ENCODE assay signal across 10 cellular contexts in the genomic region with DNA sequence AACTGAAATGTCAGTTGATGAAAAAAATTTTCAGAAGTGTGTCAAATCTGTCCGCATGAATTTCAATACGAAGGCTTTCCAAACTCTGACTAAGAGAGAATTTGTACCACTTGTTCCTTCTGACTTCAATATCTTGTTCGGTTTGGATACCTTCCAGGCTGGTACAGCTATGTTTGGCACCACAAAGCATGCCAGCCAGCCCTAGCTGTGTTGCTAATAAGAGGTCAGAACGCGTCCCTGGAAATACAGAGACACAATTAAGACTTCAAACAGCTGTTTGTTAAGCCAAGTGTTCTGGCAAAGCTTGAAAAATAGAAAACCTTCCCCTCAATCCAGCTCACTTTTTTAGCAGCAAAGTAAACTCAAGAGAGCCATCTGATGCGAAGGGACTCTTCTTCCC. TPM values are rescaled to one million over a fixed set of nuclear protein-coding genes. Genes with fewer than 3 reads are reported as not detected.
DNase-seq lines count a peak whose midpoint lies in the region; FAIRE-seq and TF ChIP-seq lines count a peak whose summit lies in the region.
"Had no signal": no experiment of that assay in that cellular context is flagged by ENCODE, and none has a peak within 500 bp of the region (broad histone marks: within the 10 kb centered on the region; RNA-seq: fewer than 3 reads in every experiment).

No MANE protein-coding gene starts in this region.

- peak; percentile 17 for DNase-seq in NCI-H2196 (lab: John Stamatoyannopoulos, UW; ENCODE audit: unreplicated experiment)
- no peak for DNase-seq in NCI-H2196 treated with DMSO at 0.1 percent for 48 hours (lab: John Stamatoyannopoulos, UW; ENCODE audit: unreplicated experiment)
- DNase-seq in dorsolateral prefrontal cortex = peak in 7 of 10 donors; percentile 26 to 72 (median 58)
- peak; percentile 22 for DNase-seq in middle frontal gyrus (ENCODE audit: extremely low spot score, low spot score)
- DNase-seq in thyroid gland = peak; percentile 63 to 66
- no peak for DNase-seq in RCC 7860 (ENCODE audit: low spot score)
- DNase-seq in NCI-H2081 treated with DMSO at 0.1 percent for 48 hours (lab: John Stamatoyannopoulos, UW) = no peak
- no peak for DNase-seq in stimulated activated CD4-positive, alpha-beta T cell treated with anti-CD3 and anti-CD28 coated beads, Interleukin-15, amount 100 ng/mL, for 24 hours
- DNase-seq: NCI-H510A, SIG-M5 had no signal

- TF ChIP-seq CTCF in dorsolateral prefrontal cortex (IDR thresholded peaks at IDR 0.05 in 54 of 56, conservative IDR thresholded peaks at IDR 0.05 in 2 of 56; ENCODE audit: low read depth in 1 of 56, partially characterized antibody in 56 of 56) (no peak), thyroid gland (IDR thresholded peaks at IDR 0.05) (no peak)

- FAIRE-seq in RCC 7860 (lab: Jason Lieb, UNC) = no peak

- H3K4me1 ChIP-seq in thyroid gland = peaks cover 13 to 25% of the 10 kb centered on the region in 2 donors

- H3K27ac ChIP-seq in dorsolateral prefrontal cortex (peak overlapping the region in 58 of 59 donors; percentile 11 to 91 (median 78)), thyroid gland (peak overlapping the region in 1 of 3 donors; percentile 18)

- no peaks in the 10 kb centered on the region for H3K9me3 ChIP-seq in thyroid gland

- H3K36me3 ChIP-seq in thyroid gland = no peaks in the 10 kb centered on the region

- WGBS in thyroid gland, 2 donors = 35 to 48% methylated on average over 6 of the region's 6 CpGs

- intact Hi-C loops in dorsolateral prefrontal cortex (cut with DNase I) = loop anchor here in 1 of 2 donors (2.0 kb wide), 1 partner anchor 37 kb away; no protein-coding TSS in a partner anchor
- intact Hi-C loops in thyroid gland (cut with DNase I) = no loop called here

- H3K27me3 ChIP-seq in dorsolateral prefrontal cortex = no peaks in the 10 kb centered on the region
- H3K27me3 ChIP-seq in thyroid gland = no peaks in the 10 kb centered on the region

- H3K4me3 ChIP-seq in dorsolateral prefrontal cortex (peak overlapping the region in 9 of 59 donors; percentile 4 to 39 (median 17)), thyroid gland (replicated peaks in 1 of 3) (no peak overlapping the region)

- TF ChIP-seq POLR2A in thyroid gland (IDR thresholded peaks at IDR 0.05) = no peak

RNA-seq across cellular contexts. Expression of gene GRB2, which starts 35.2 kb away (rescaled TPM):
- 100 to 1,000 TPM in 110 of 120 experiments, 10 to 100 TPM in 10; 79.0 to 181 (median 137) TPM for total RNA-seq in dorsolateral prefrontal cortex
- total RNA-seq in thyroid gland = 100 to 1,000 TPM in 2 of 4 donors, 10 to 100 TPM in 2; 65.8 to 101 (median 97.3) TPM

Comparison
In these comparisons a context has a peak if more than half of its experiments do, and no peak if none do; other contexts are left out.
1. DNase-seq: peak in NCI-H2196 (single experiment), dorsolateral prefrontal cortex (7 of 10), middle frontal gyrus (single experiment) and thyroid gland (2 of 2); none in NCI-H2196 treated with DMSO at 0.1 percent for 48 hours (single experiment), RCC 7860 (single experiment), NCI-H2081 treated with DMSO at 0.1 percent for 48 hours (single experiment) and stimulated activated CD4-positive, alpha-beta T cell treated with anti-CD3 and anti-CD28 coated beads, Interleukin-15, amount 100 ng/mL, for 24 hours (single experiment).